ENCODE assay signal across 12 cellular contexts in genomic region chr6:111589366-111589765, GRCh38. TPM values are rescaled to one million over a fixed set of nuclear protein-coding genes. Genes with fewer than 3 reads are reported as not detected.
DNase-seq lines count a peak whose midpoint lies in the region; FAIRE-seq and TF ChIP-seq lines count a peak whose summit lies in the region.
"Had no signal": no experiment of that assay in that cellular context is flagged by ENCODE, and none has a peak within 500 bp of the region (broad histone marks: within the 10 kb centered on the region; RNA-seq: fewer than 3 reads in every experiment).

No MANE protein-coding gene starts in this region.

- TF ChIP-seq CTCF in bronchial epithelial cell (IDR thresholded peaks at IDR 0.05; ENCODE audit: insufficient read depth, low read length, severe bottlenecking), result no peak
- no peak for TF ChIP-seq CTCF in mesothelial cell of epicardium (IDR thresholded peaks at IDR 0.05; ENCODE audit: unreplicated experiment)
- no peak for TF ChIP-seq CTCF in kidney (IDR thresholded peaks at IDR 0.05; ENCODE audit: borderline replicate concordance, extremely low read depth, insufficient read depth)
- TF ChIP-seq CTCF in OCI-LY7 (conservative IDR thresholded peaks at IDR 0.05; ENCODE audit: low read length), result no peak

- CTCF ChIA-PET in OCI-LY7 (lab: Charles Lee; ENCODE audit: unreplicated experiment), result no interaction called here

- 0 out of 2 replicates have a peak overlapping the region, but pooled peaks have one; percentile 17 for H3K4me3 ChIP-seq in ACC112 (ENCODE audit: low read depth, low read length)
- no peak overlapping the region for H3K4me3 ChIP-seq in bronchial epithelial cell (ENCODE audit: low read depth, low read length)
- no peak overlapping the region for H3K4me3 ChIP-seq in kidney (ENCODE audit: low read length in 2 of 2)
- no peak overlapping the region for H3K4me3 ChIP-seq in OCI-LY7 (ENCODE audit: low read depth, low read length, poor library complexity, severe bottlenecking)

- BruUV-seq in OCI-LY7 (replicated peaks; lab: Mats Ljungman, UMichigan), result no TSS peak

- 0 out of 2 replicates have a peak, but pooled peaks cover 3% of the 10 kb centered on the region for H3K36me3 ChIP-seq in ACC112 (ENCODE audit: insufficient read depth, low read length)
- peaks cover 9% of the 10 kb centered on the region for H3K36me3 ChIP-seq in bronchial epithelial cell (ENCODE audit: control insufficient read depth, insufficient read depth, low read length)
- H3K36me3 ChIP-seq in kidney (ENCODE audit: control insufficient read depth in 1 of 2, insufficient read depth in 2 of 2, low read length in 2 of 2), result no peaks in the 10 kb centered on the region
- H3K36me3 ChIP-seq in OCI-LY7 (ENCODE audit: insufficient read depth, low read length), result peaks cover 25% of the 10 kb centered on the region

- peaks cover 48% of the 10 kb centered on the region for H3K4me1 Mint-ChIP-seq in mesothelial cell of epicardium

- peak overlapping the region; percentile 23 for H3K27ac Mint-ChIP-seq in mesothelial cell of epicardium
- H3K27ac Mint-ChIP-seq: activated B cell treated with CpG ODN at 0.5 μM for 24 hours had no signal

- peaks cover 28% of the 10 kb centered on the region for H3K79me2 ChIP-seq in ACC112 (ENCODE audit: control insufficient read depth, insufficient read depth, low read length, unreplicated experiment)
- no peaks in the 10 kb centered on the region for H3K79me2 ChIP-seq in OCI-LY7 (ENCODE audit: insufficient read depth, low read depth, low read length)

- peak; percentile 37 for DNase-seq in HT-29 (ENCODE audit: low spot score)
- DNase-seq in bronchial epithelial cell (ENCODE audit: low read depth), result peak; percentile 97
- DNase-seq in mesothelial cell of epicardium (ENCODE audit: low spot score in 2 of 2, unreplicated experiment in 2 of 2), result no peak
- DNase-seq in kidney, result no peak
- no peak for DNase-seq in islet precursor cell
- no peak for DNase-seq in OCI-LY7 (ENCODE audit: low spot score)
- DNase-seq in NCI-H187 (lab: John Stamatoyannopoulos, UW), result no peak
- DNase-seq: activated B cell treated with CpG ODN at 0.5 μM for 24 hours; DMS53; NCI-H1105 treated with DMSO at 0.1 percent for 48 hours; stimulated activated CD4-positive, alpha-beta T cell treated with anti-CD3 and anti-CD28 coated beads, Interleukin-2, amount 100 ng/mL, for 48 hours had no signal

- H3K4me2 ChIP-seq in OCI-LY7 (ENCODE audit: low read length), result no peak overlapping the region

- no peak overlapping the region for H3K4me3 Mint-ChIP-seq in mesothelial cell of epicardium
- H3K4me3 Mint-ChIP-seq: activated B cell treated with CpG ODN at 0.5 μM for 24 hours had no signal

- H3K4me1 ChIP-seq in ACC112 (ENCODE audit: control insufficient read depth, insufficient read depth, low read length, unreplicated experiment) (peaks cover 84% of the 10 kb centered on the region), kidney (ENCODE audit: control insufficient read depth in 1 of 2, insufficient read depth in 1 of 2, low read depth in 1 of 2, low read length in 2 of 2) (peaks cover 18 to 26% of the 10 kb centered on the region in 2 donors), OCI-LY7 (ENCODE audit: insufficient read depth, low read length, poor library complexity, severe bottlenecking) (no peaks in the 10 kb centered on the region)

- no peaks in the 10 kb centered on the region for H3K27me3 ChIP-seq in ACC112 (ENCODE audit: insufficient read depth, low read length)
- no peaks in the 10 kb centered on the region for H3K27me3 ChIP-seq in bronchial epithelial cell (ENCODE audit: control insufficient read depth, insufficient read depth, low read length)

- H3K9ac ChIP-seq in kidney (ENCODE audit: low read length in 2 of 2), result no peak overlapping the region

- no peaks in the 10 kb centered on the region for H3K9me3 Mint-ChIP-seq in mesothelial cell of epicardium
- H3K9me3 Mint-ChIP-seq: activated B cell treated with CpG ODN at 0.5 μM for 24 hours had no signal

- H2AFZ ChIP-seq in ACC112 (ENCODE audit: low read length, unreplicated experiment) (no peak overlapping the region), OCI-LY7 (ENCODE audit: low read length) (no peak overlapping the region)

- no peaks in the 10 kb centered on the region for H3K9me2 ChIP-seq in OCI-LY7 (ENCODE audit: insufficient read depth, low read length)

- H3K27ac ChIP-seq in ACC112 (ENCODE audit: low read depth, low read length) (peak overlapping the region; percentile 94), kidney (ENCODE audit: low read depth in 2 of 2, low read length in 2 of 2) (no peak overlapping the region), OCI-LY7 (ENCODE audit: low read depth, low read length, poor library complexity, severe bottlenecking) (no peak overlapping the region)

- H3K9me3 ChIP-seq in kidney (ENCODE audit: control insufficient read depth in 1 of 2, low read length in 2 of 2) (no peaks in the 10 kb centered on the region), OCI-LY7 (ENCODE audit: low read length) (no peaks in the 10 kb centered on the region)

- no peaks in the 10 kb centered on the region for H3K27me3 Mint-ChIP-seq in mesothelial cell of epicardium (ENCODE audit: low read depth)
- H3K27me3 Mint-ChIP-seq: activated B cell treated with CpG ODN at 0.5 μM for 24 hours had no signal

- FAIRE-seq in bronchial epithelial cell (lab: Jason Lieb, UNC), result no peak
- no peak for FAIRE-seq in kidney (lab: Jason Lieb, UNC)

- peaks cover 5% of the 10 kb centered on the region for H3K36me3 Mint-ChIP-seq in mesothelial cell of epicardium

- POLR2A ChIA-PET in OCI-LY7 (lab: Charles Lee), result interaction anchor here (0.6 kb wide), 1 partner anchor 451 kb away, joined by 4 read pairs; no protein-coding TSS in a partner anchor

- H4K20me1 ChIP-seq in OCI-LY7 (ENCODE audit: insufficient read depth, low read length), result no peaks in the 10 kb centered on the region

- intact Hi-C loops in kidney (cut with DNase I), result no loop called here
- intact Hi-C loops in OCI-LY7 (cut with micrococcal nuclease; ENCODE audit: unreplicated experiment), result no loop called here

RNA-seq across cellular contexts. Expression of gene TRAF3IP2, which starts 16.3 kb away (rescaled TPM):
- total RNA-seq in HT-29 (2014; rRNA removed; shearing (Covaris generic)), result 11.7 and 12.2 TPM in 2 replicates
- total RNA-seq in bronchial epithelial cell (38.5 and 39.8 TPM in 2 replicates), mesothelial cell of epicardium (29.9 to 32.0 TPM (median 30.5 TPM) in 3 replicates), kidney (30.0 TPM), OCI-LY7 (2022) (20.3 and 21.9 TPM in 2 replicates)
- 15.7 TPM for polyA plus RNA-seq in kidney (ENCODE audit: insufficient read depth, low read depth, low replicate concordance)
- total RNA-seq in OCI-LY7 (2014; rRNA removed; shearing (Covaris generic)), result 9.4 and 9.5 TPM in 2 replicates

Comparison
In these comparisons a context has a peak if more than half of its experiments do, and no peak if none do; other contexts are left out.
1. DNase-seq: peak in HT-29 (single experiment) and bronchial epithelial cell (single experiment); none in mesothelial cell of epicardium (0 of 2), kidney (single experiment), islet precursor cell (single experiment), OCI-LY7 (single experiment) and NCI-H187 (0 of 2).